ENCODE assay signal across 1 cellular context in genomic region chr3:150745832-150746231, GRCh38.
TF ChIP-seq lines count a peak whose summit lies in the region.

No MANE protein-coding gene starts in this region.

TF ChIP-seq in HEK293, 187 proteins besides CTCF, POLR2A, EP300 and RAD21:
- TF ChIP-seq ZNF704 (tag by site-specific recombination; IDR thresholded peaks at IDR 0.05) (no peak), ZNF776 (tag by site-specific recombination; IDR thresholded peaks at IDR 0.05; ENCODE audit: borderline replicate concordance) (no peak), AEBP2 (tag by site-specific recombination; IDR thresholded peaks at IDR 0.05; ENCODE audit: borderline replicate concordance) (no peak), ZNF280D (tag by site-specific recombination; IDR thresholded peaks at IDR 0.05) (no peak), HOXC10 (CRISPR knock-in tag; IDR thresholded peaks at IDR 0.05) (no peak), ZSCAN30 (tag by site-specific recombination; IDR thresholded peaks at IDR 0.05) (no peak), ZNF701 (tag by site-specific recombination; IDR thresholded peaks at IDR 0.05) (no peak), ZNF521 (tag by site-specific recombination; IDR thresholded peaks at IDR 0.05) (no peak), KLF17 (tag by site-specific recombination; IDR thresholded peaks at IDR 0.05) (no peak), ZNF645 (tag by site-specific recombination; IDR thresholded peaks at IDR 0.05) (no peak), HOXA7 (CRISPR knock-in tag; IDR thresholded peaks at IDR 0.05; ENCODE audit: borderline replicate concordance) (no peak), ZNF423 (tag by site-specific recombination; IDR thresholded peaks at IDR 0.05) (no peak), ZNF785 (tag by site-specific recombination; IDR thresholded peaks at IDR 0.05) (no peak), SCRT2 (tag by site-specific recombination; IDR thresholded peaks at IDR 0.05) (peak; percentile 64), ZSCAN5A (tag by site-specific recombination; IDR thresholded peaks at IDR 0.05) (no peak), SCRT1 (tag by site-specific recombination; IDR thresholded peaks at IDR 0.05; ENCODE audit: borderline replicate concordance) (peak; percentile 54; the same call in 1 of the 2 replicates)
